Comparison of ENCODE assay signal across 8 cellular contexts in genomic region chr7:131945313-131945831, GRCh38.
DNase-seq lines count a peak whose midpoint lies in the region; ATAC-seq and TF ChIP-seq lines count a peak whose summit lies in the region.

No MANE protein-coding gene starts in this region.

- peaks cover 17% of the 10 kb centered on the region for H3K4me1 ChIP-seq in OCI-LY3 (ENCODE audit: low read length)
- no peaks in the 10 kb centered on the region for H3K4me1 ChIP-seq in breast epithelium

- peak; percentile 84 for TF ChIP-seq CTCF in OCI-LY3 (IDR thresholded peaks at IDR 0.05; ENCODE audit: low read depth, low read length)
- TF ChIP-seq CTCF in breast epithelium (IDR thresholded peaks at IDR 0.05) = peak; percentile 45 to 83 (median 78)

- intact Hi-C loops in breast epithelium (cut with DNase I; ENCODE audit: low total_unique reads) = no loop called here

- H3K9me3 ChIP-seq in OCI-LY3 (ENCODE audit: insufficient read depth, low read length) (peaks cover 16% of the 10 kb centered on the region), breast epithelium (no peaks in the 10 kb centered on the region)

- no peaks in the 10 kb centered on the region for H4K20me1 ChIP-seq in OCI-LY3 (ENCODE audit: insufficient read depth, low read length)

- H3K9me3 Mint-ChIP-seq in activated naive CD4-positive, alpha-beta T cell treated with anti-CD3 and anti-CD28 coated beads, Interleukin-2, amount 50 U/mL, for 72 hours = no peaks in the 10 kb centered on the region

- peak overlapping the region; percentile 77 for H2AFZ ChIP-seq in OCI-LY3 (ENCODE audit: low read depth, low read length)

- H3K27ac ChIP-seq in OCI-LY3 (ENCODE audit: low read length) = no peak overlapping the region
- H3K27ac ChIP-seq in breast epithelium = no peak overlapping the region

- H3K36me3 ChIP-seq in OCI-LY3 (replicated peaks; ENCODE audit: low read depth, low read length) (peaks cover 17% of the 10 kb centered on the region), breast epithelium (no peaks in the 10 kb centered on the region)

- H3K4me3 ChIP-seq in OCI-LY3 (ENCODE audit: low read length) (peak overlapping the region; percentile 71), breast epithelium (peak overlapping the region in 2 of 3 donors; percentile 18 to 59)

- peaks cover 11% of the 10 kb centered on the region for H3K27me3 ChIP-seq in OCI-LY3 (ENCODE audit: low read depth, low read length)
- H3K27me3 ChIP-seq in breast epithelium = peaks cover 0 to 21% of the 10 kb centered on the region in 2 donors

- TF ChIP-seq POLR2A in breast epithelium (IDR thresholded peaks at IDR 0.05) = no peak

- H3K4me2 ChIP-seq in OCI-LY3 (ENCODE audit: low read length) = peak overlapping the region; percentile 82

- no peak overlapping the region for H3K27ac Mint-ChIP-seq in activated naive CD4-positive, alpha-beta T cell treated with anti-CD3 and anti-CD28 coated beads, Interleukin-2, amount 50 U/mL, for 72 hours

- H3K9ac ChIP-seq in OCI-LY3 (ENCODE audit: low read length) = peak overlapping the region; percentile 36

- no peaks in the 10 kb centered on the region for H3K79me2 ChIP-seq in OCI-LY3 (ENCODE audit: low read length)

- peaks cover 0 to 6% of the 10 kb centered on the region in 2 donors for H3K36me3 Mint-ChIP-seq in activated naive CD4-positive, alpha-beta T cell treated with anti-CD3 and anti-CD28 coated beads, Interleukin-2, amount 50 U/mL, for 72 hours

- ATAC-seq in activated naive CD4-positive, alpha-beta T cell treated with anti-CD3 and anti-CD28 coated beads, Interleukin-2, amount 50 U/mL, for 72 hours = peak; percentile 22 to 68
- ATAC-seq in HG03520 (IDR thresholded peaks at IDR 0.05; ENCODE audit: unreplicated experiment) = peak; percentile 63
- ATAC-seq in left lobe of liver = peak; percentile 90
- no peak for ATAC-seq in HG02623 (IDR thresholded peaks at IDR 0.05; ENCODE audit: unreplicated experiment)

- DNase-seq in activated naive CD4-positive, alpha-beta T cell treated with anti-CD3 and anti-CD28 coated beads, Interleukin-2, amount 50 U/mL, for 72 hours (ENCODE audit: low spot score in 2 of 2) = peak in 1 of 2 donors; percentile 60
- no peak for DNase-seq in activated naive CD4-positive, alpha-beta T cell treated with Interleukin-2 at 50 U/mL for 16 hours
- DNase-seq in breast epithelium (ENCODE audit: low spot score in 2 of 2) = no peak
- peak; percentile 49 for DNase-seq in left lobe of liver (ENCODE audit: low spot score)
- peak; percentile 6 to 15 for DNase-seq in stimulated activated CD8-positive, alpha-beta memory T cell treated with anti-CD3 and anti-CD28 coated beads, Interleukin-15, amount 100 ng/mL, for 48 hours (ENCODE audit: low read depth in 2 of 2)

Comparison
In these comparisons a context has a peak if more than half of its experiments do, and no peak if none do; other contexts are left out.
1. DNase-seq: peak in left lobe of liver (single experiment) and stimulated activated CD8-positive, alpha-beta memory T cell treated with anti-CD3 and anti-CD28 coated beads, Interleukin-15, amount 100 ng/mL, for 48 hours (2 of 2); none in activated naive CD4-positive, alpha-beta T cell treated with Interleukin-2 at 50 U/mL for 16 hours (single experiment) and breast epithelium (0 of 2).